In genomic region chr20:19995220-19995863, GRCh38 we compare ENCODE assay signal across 8 cellular contexts. TPM values are rescaled to one million over a fixed set of nuclear protein-coding genes. Genes with fewer than 3 reads are reported as not detected.
DNase-seq lines count a peak whose midpoint lies in the region; ATAC-seq and TF ChIP-seq lines count a peak whose summit lies in the region.

No MANE protein-coding gene starts in this region.

- H4K5ac ChIP-seq in mesendoderm (ENCODE audit: low read length): no peak overlapping the region

- H4K8ac ChIP-seq in mesendoderm (ENCODE audit: low read depth, low read length): no peak overlapping the region

- intact Hi-C loops in colonic mucosa (cut with DNase I) (loop anchor here (2.0 to 10.0 kb wide), 2 partner anchors 211 to 311 kb away; no protein-coding TSS in a partner anchor), vagina (cut with DNase I) (loop anchor here (5.0 to 10.0 kb wide), 3 partner anchors 111 to 301 kb away; no protein-coding TSS in a partner anchor)

- H3K4me2 ChIP-seq in Karpas-422 (ENCODE audit: low read depth, low read length, poor library complexity, severe bottlenecking) (no peak overlapping the region), mesendoderm (ENCODE audit: low read length) (no peak overlapping the region)

- no peaks in the 10 kb centered on the region; the same call in 1 of the 2 replicates for H3K27me3 ChIP-seq in Karpas-422 (ENCODE audit: low read length)
- H3K27me3 ChIP-seq in colonic mucosa: no peaks in the 10 kb centered on the region
- no peaks in the 10 kb centered on the region for H3K27me3 ChIP-seq in mesendoderm (ENCODE audit: insufficient read depth, low read length, poor library complexity)
- H3K27me3 ChIP-seq in vagina: no peaks in the 10 kb centered on the region

- no peak overlapping the region for H2BK120ac ChIP-seq in mesendoderm (ENCODE audit: low read depth, low read length)

- no peaks in the 10 kb centered on the region for H3K36me3 ChIP-seq in Karpas-422 (ENCODE audit: insufficient read depth, low read length)
- peaks cover 6% of the 10 kb centered on the region for H3K36me3 ChIP-seq in colonic mucosa
- no peaks in the 10 kb centered on the region for H3K36me3 ChIP-seq in mesendoderm (ENCODE audit: control insufficient read depth, insufficient read depth, low read length)
- peaks cover 0 to 70% of the 10 kb centered on the region in 2 donors for H3K36me3 ChIP-seq in vagina

- H3K23ac ChIP-seq in mesendoderm (ENCODE audit: low read length): no peak overlapping the region

- no peak overlapping the region for H3K4ac ChIP-seq in mesendoderm (ENCODE audit: low read depth, low read length)

- ATAC-seq in GM19397 (IDR thresholded peaks at IDR 0.05; ENCODE audit: unreplicated experiment): no peak

- no CpG with 5 or more reads among the region's 5 CpGs for WGBS in mesendoderm (ENCODE audit: extremely low coverage, insufficient coverage, low lambda C conversion rate)

- H2BK15ac ChIP-seq in mesendoderm (replicated peaks; ENCODE audit: low read depth): peak overlapping the region; percentile 39

- no peak overlapping the region for H3K56ac ChIP-seq in mesendoderm (ENCODE audit: low read length)

- no peak overlapping the region for H2AK5ac ChIP-seq in mesendoderm (ENCODE audit: low read length)

- H3K4me3 ChIP-seq in Karpas-422 (ENCODE audit: low read length) (no peak overlapping the region), colonic mucosa (no peak overlapping the region), mesendoderm (ENCODE audit: low read length) (no peak overlapping the region), vagina (no peak overlapping the region), coronary artery (no peak overlapping the region)

- no peak overlapping the region for H3K9ac ChIP-seq in Karpas-422 (ENCODE audit: low read length)
- no peak overlapping the region for H3K9ac ChIP-seq in colonic mucosa (ENCODE audit: low read depth in 2 of 2, low read length in 2 of 2)
- no peak overlapping the region for H3K9ac ChIP-seq in mesendoderm (ENCODE audit: low read length)

- H3K79me2 ChIP-seq in Karpas-422 (ENCODE audit: low read length) (no peaks in the 10 kb centered on the region), mesendoderm (ENCODE audit: control insufficient read depth, insufficient read depth, low read length) (no peaks in the 10 kb centered on the region)

- H2AFZ ChIP-seq in Karpas-422 (ENCODE audit: low read length): no peak overlapping the region

- H4K20me1 ChIP-seq in Karpas-422 (ENCODE audit: insufficient read depth, low read depth, low read length): no peaks in the 10 kb centered on the region

- no peaks in the 10 kb centered on the region for H3K79me1 ChIP-seq in mesendoderm (ENCODE audit: low read length)

- no peak overlapping the region for H3K18ac ChIP-seq in mesendoderm (ENCODE audit: low read length)

- TF ChIP-seq CTCF in colonic mucosa (IDR thresholded peaks at IDR 0.05): peak; percentile 56
- TF ChIP-seq CTCF in vagina (IDR thresholded peaks at IDR 0.05): peak; percentile 59 to 77 (median 69)
- TF ChIP-seq CTCF in coronary artery (IDR thresholded peaks at IDR 0.05): no peak

- no peak overlapping the region for H3K27ac ChIP-seq in Karpas-422 (ENCODE audit: low read length)
- H3K27ac ChIP-seq in colonic mucosa: no peak overlapping the region
- no peak overlapping the region for H3K27ac ChIP-seq in mesendoderm (ENCODE audit: low read depth, low read length)
- H3K27ac ChIP-seq in vagina: peak overlapping the region; percentile 87
- no peak overlapping the region for H3K27ac ChIP-seq in coronary artery

- H3K4me1 ChIP-seq in Karpas-422 (ENCODE audit: low read length) (no peaks in the 10 kb centered on the region), colonic mucosa (peaks cover 4% of the 10 kb centered on the region), mesendoderm (ENCODE audit: control insufficient read depth, low read depth, low read length) (peaks cover 2% of the 10 kb centered on the region), vagina (peaks cover 43% of the 10 kb centered on the region)

- TF ChIP-seq POLR2A in vagina (IDR thresholded peaks at IDR 0.05): no peak

- H3K9me3 ChIP-seq in Karpas-422 (ENCODE audit: low read length) (no peaks in the 10 kb centered on the region), colonic mucosa (no peaks in the 10 kb centered on the region), vagina (no peaks in the 10 kb centered on the region)

- H2BK5ac ChIP-seq in mesendoderm (ENCODE audit: low read length): no peak overlapping the region

- DNase-seq in DMS53 (lab: John Stamatoyannopoulos, UW): peak; percentile 68
- peak; percentile 83 for DNase-seq in Karpas-422
- DNase-seq in RPMI7951 (ENCODE audit: low read depth): peak; percentile 73
- no peak for DNase-seq in colonic mucosa
- DNase-seq in mesendoderm: peak; percentile 32
- DNase-seq in vagina (ENCODE audit: extremely low spot score in 2 of 2): no peak
- no peak for DNase-seq in coronary artery (ENCODE audit: low spot score)

- H3K9me2 ChIP-seq in Karpas-422 (replicated peaks; ENCODE audit: insufficient read depth, low read length): no peaks in the 10 kb centered on the region

RNA-seq across cellular contexts. Expression of gene NAA20, which starts 21.8 kb away (rescaled TPM):
- total RNA-seq in Karpas-422 (2014; rRNA removed; shearing (Covaris generic); ENCODE audit: low replicate concordance): 32.8 and 39.0 TPM in 2 replicates
- total RNA-seq in RPMI7951 (2014; rRNA removed; shearing (Covaris generic)): 156 and 167 TPM in 2 replicates
- total RNA-seq in colonic mucosa (10 to 100 TPM; 43.5 to 45.8 TPM), vagina (28.2 TPM)
- 58.4 TPM for polyA plus RNA-seq in mesendoderm (2013, experiment 1 of 2)
- 54.4 TPM for polyA plus RNA-seq in mesendoderm (2013, experiment 2 of 2)

RNA-seq across cellular contexts. Expression of gene CRNKL1, which starts 56.9 kb away (rescaled TPM):
- total RNA-seq in Karpas-422 (2014; rRNA removed; shearing (Covaris generic); ENCODE audit: low replicate concordance): 17.6 and 18.4 TPM in 2 replicates
- 41.7 and 49.7 TPM in 2 replicates for total RNA-seq in RPMI7951 (2014; rRNA removed; shearing (Covaris generic))
- total RNA-seq in colonic mucosa (10 to 100 TPM; 21.4 to 25.8 TPM), vagina (15.2 TPM)
- 24.5 TPM for polyA plus RNA-seq in mesendoderm (2013, experiment 1 of 2)
- 23.7 TPM for polyA plus RNA-seq in mesendoderm (2013, experiment 2 of 2)

RNA-seq across cellular contexts. Expression of gene CFAP61, which starts 57.0 kb away (rescaled TPM):
- 0.19 TPM in 1 of 2 replicates, not detected in the other for total RNA-seq in Karpas-422 (2014; rRNA removed; shearing (Covaris generic); ENCODE audit: low replicate concordance)
- total RNA-seq in RPMI7951 (2014; rRNA removed; shearing (Covaris generic)): 0.12 TPM in 1 of 2 replicates, not detected in the other
- total RNA-seq in colonic mucosa (under 1 TPM in 1 of 2 donors, not detected in 1; 0.32 TPM), vagina (1.5 TPM)
- 0.06 TPM for polyA plus RNA-seq in mesendoderm (2013, experiment 1 of 2)
- 0.20 TPM for polyA plus RNA-seq in mesendoderm (2013, experiment 2 of 2)

Comparison
In these comparisons a context has a peak if more than half of its experiments do, and no peak if none do; other contexts are left out.
1. DNase-seq: peak in DMS53 (single experiment), Karpas-422 (single experiment), RPMI7951 (single experiment) and mesendoderm (single experiment); none in colonic mucosa (single experiment), vagina (0 of 2) and coronary artery (single experiment).